ENCODE assay signal across 10 cellular contexts in genomic region chr17:37299257-37299985, GRCh38.
DNase-seq lines count a peak whose midpoint lies in the region; ATAC-seq and TF ChIP-seq lines count a peak whose summit lies in the region.
"Had no signal": no experiment of that assay in that cellular context is flagged by ENCODE, and none has a peak within 500 bp of the region (broad histone marks: within the 10 kb centered on the region; RNA-seq: fewer than 3 reads in every experiment).

No MANE protein-coding gene starts in this region.

- intact Hi-C loops in cardiac septum (cut with DNase I) (no loop called here), body of pancreas (cut with DNase I) (no loop called here)

- H3K4me1 ChIP-seq in cardiac muscle cell (ENCODE audit: low read depth): peaks cover 30% of the 10 kb centered on the region
- H3K4me1 ChIP-seq in body of pancreas: peaks cover 29% of the 10 kb centered on the region
- H3K4me1 ChIP-seq in Peyer's patch: no peaks in the 10 kb centered on the region

- ATAC-seq in body of pancreas: no peak
- no peak for ATAC-seq in GM18505 (IDR thresholded peaks at IDR 0.05; ENCODE audit: unreplicated experiment)

- DNase-seq in cardiac muscle cell (ENCODE audit: low read depth in 1 of 2, low spot score in 1 of 2) (peak in 1 of 2 donors; percentile 35), cardiac septum (ENCODE audit: low spot score) (no peak), chondrocyte (ENCODE audit: low spot score) (no peak), medulla oblongata (ENCODE audit: extremely low spot score) (peak; percentile 74), body of pancreas (no peak), Peyer's patch (no peak), T-helper 2 cell (no peak)

- H3K27ac Mint-ChIP-seq in chondrocyte (ENCODE audit: unreplicated experiment): peak overlapping the region; percentile 78
- H3K27ac Mint-ChIP-seq: B cell had no signal

- H3K36me3 Mint-ChIP-seq in chondrocyte (ENCODE audit: low read depth): peaks cover 2% of the 10 kb centered on the region

- no peaks in the 10 kb centered on the region for H3K27me3 ChIP-seq in cardiac muscle cell
- H3K27me3 ChIP-seq in body of pancreas: no peaks in the 10 kb centered on the region
- H3K27me3 ChIP-seq in Peyer's patch: no peaks in the 10 kb centered on the region
- H3K27me3 ChIP-seq: SJCRH30 had no signal

- H3K27ac ChIP-seq in cardiac muscle cell: peak overlapping the region; percentile 88
- H3K27ac ChIP-seq in body of pancreas: peak overlapping the region in 1 of 4 donors; percentile 15
- no peak overlapping the region for H3K27ac ChIP-seq in Peyer's patch
- H3K27ac ChIP-seq: SJCRH30 had no signal

- no peak overlapping the region for H3K4me3 Mint-ChIP-seq in chondrocyte (ENCODE audit: unreplicated experiment)
- H3K4me3 Mint-ChIP-seq: B cell had no signal

- H3K4me3 ChIP-seq in cardiac muscle cell (no peak overlapping the region), body of pancreas (no peak overlapping the region), Peyer's patch (no peak overlapping the region)
- H3K4me3 ChIP-seq: SJCRH30 had no signal

- no peak for TF ChIP-seq POLR2A in body of pancreas (IDR thresholded peaks at IDR 0.05)
- TF ChIP-seq POLR2A in Peyer's patch (IDR thresholded peaks at IDR 0.05): no peak
- no peak for TF ChIP-seq POLR2A in GM18505 (IDR thresholded peaks at IDR 0.05; ENCODE audit: borderline replicate concordance, extremely low read depth, insufficient read depth, insufficient read length)

- H3K36me3 ChIP-seq in cardiac muscle cell (no peaks in the 10 kb centered on the region), body of pancreas (replicated peaks in 1 of 2; ENCODE audit: insufficient read depth in 1 of 2, low read depth in 2 of 2) (no peaks in the 10 kb centered on the region), Peyer's patch (peaks cover 0 to 4% (median 0%) of the 10 kb centered on the region in 3 donors)

- no peaks in the 10 kb centered on the region for H3K9me3 ChIP-seq in cardiac muscle cell (ENCODE audit: low read depth)
- H3K9me3 ChIP-seq in body of pancreas: no peaks in the 10 kb centered on the region
- no peaks in the 10 kb centered on the region for H3K9me3 ChIP-seq in Peyer's patch
- H3K9me3 ChIP-seq: SJCRH30 had no signal

- WGBS in body of pancreas, 2 donors: 24 to 30% methylated on average over 7 of the region's 7 CpGs

- no peaks in the 10 kb centered on the region for H3K9me3 Mint-ChIP-seq in chondrocyte (ENCODE audit: low read depth)

- TF ChIP-seq CTCF in cardiac muscle cell (IDR thresholded peaks at IDR 0.05; ENCODE audit: low read depth, low read length): no peak
- no peak for TF ChIP-seq CTCF in chondrocyte (IDR thresholded peaks at IDR 0.05)
- TF ChIP-seq CTCF in body of pancreas (IDR thresholded peaks at IDR 0.05): no peak
- TF ChIP-seq CTCF in Peyer's patch (IDR thresholded peaks at IDR 0.05): no peak

- H3K27me3 Mint-ChIP-seq in chondrocyte (ENCODE audit: low read depth): no peaks in the 10 kb centered on the region
- H3K27me3 Mint-ChIP-seq: B cell had no signal

- H3K4me1 Mint-ChIP-seq in chondrocyte (ENCODE audit: low read depth): peaks cover 33% of the 10 kb centered on the region
- H3K4me1 Mint-ChIP-seq: B cell had no signal
